ENCODE assay signal across 16 cellular contexts in genomic region chr9:126880947-126881332, GRCh38. TPM values are rescaled to one million over a fixed set of nuclear protein-coding genes. Genes with fewer than 3 reads are reported as not detected.
DNase-seq lines count a peak whose midpoint lies in the region; ATAC-seq and TF ChIP-seq lines count a peak whose summit lies in the region.
"Had no signal": no experiment of that assay in that cellular context is flagged by ENCODE, and none has a peak within 500 bp of the region (broad histone marks: within the 10 kb centered on the region; RNA-seq: fewer than 3 reads in every experiment).

No MANE protein-coding gene starts in this region.

- no peaks in the 10 kb centered on the region for H3K9me2 ChIP-seq in PC-3 (replicated peaks; ENCODE audit: low read length)

- no peak overlapping the region for H2AFZ ChIP-seq in PC-3 (ENCODE audit: low read length)

- H3K9me3 ChIP-seq in right atrium auricular region, result no peaks in the 10 kb centered on the region
- no peaks in the 10 kb centered on the region for H3K9me3 ChIP-seq in PC-3 (ENCODE audit: low read length)
- H3K9me3 ChIP-seq: BLaER1 treated with 17β-estradiol and CSF1 and Interleukin-3, amounts not matched to agents 10 nM and 100 nM had no signal

- no peak overlapping the region for H3K9ac ChIP-seq in PC-3 (ENCODE audit: low read length)
- H3K9ac ChIP-seq: BLaER1 treated with 17β-estradiol and CSF1 and Interleukin-3, amounts not matched to agents 10 nM and 100 nM had no signal

- H3K4me3 ChIP-seq in right atrium auricular region (no peak overlapping the region), dorsolateral prefrontal cortex (peak overlapping the region in 8 of 59 donors; percentile 2 to 23 (median 14)), PC-3 (ENCODE audit: low read length) (no peak overlapping the region)
- H3K4me3 ChIP-seq: BLaER1 treated with 17β-estradiol and CSF1 and Interleukin-3, amounts not matched to agents 10 nM and 100 nM had no signal

- no peaks in the 10 kb centered on the region for H4K20me1 ChIP-seq in PC-3 (ENCODE audit: low read length)

- TF ChIP-seq CTCF in right atrium auricular region (IDR thresholded peaks at IDR 0.05) (no peak), dorsolateral prefrontal cortex (IDR thresholded peaks at IDR 0.05 in 54 of 56, conservative IDR thresholded peaks at IDR 0.05 in 2 of 56; ENCODE audit: low read depth in 1 of 56, partially characterized antibody in 56 of 56) (no peak), GM20000 (IDR thresholded peaks at IDR 0.05; ENCODE audit: extremely low read depth, missing control alignments) (no peak), PC-3 (conservative IDR thresholded peaks at IDR 0.05; ENCODE audit: low read depth, low read length) (no peak)

- DNase-seq in Right ventricle myocardium inferior (ENCODE audit: missing footprints), result no peak
- DNase-seq in right atrium auricular region (ENCODE audit: low spot score), result no peak
- DNase-seq in dorsolateral prefrontal cortex, result peak in 4 of 10 donors; percentile 8 to 48 (median 40)
- DNase-seq in left lobe of liver (ENCODE audit: low spot score), result no peak
- DNase-seq in SKM-1 treated with dmso at 0.1 percent for 144 hours (lab: John Stamatoyannopoulos, UW; ENCODE audit: unreplicated experiment), result no peak
- no peak for DNase-seq in GM20000 (ENCODE audit: low spot score)
- no peak for DNase-seq in PC-3
- DNase-seq in T1000 (lab: John Stamatoyannopoulos, UW), result no peak
- DNase-seq: 8988T, DMS 273 treated with DMSO at 0.1 percent for 48 hours, MM.1S, NCI-H1930, NCI-H2171 treated with DMSO at 0.1 percent for 48 hours, NCI-H774 had no signal

- intact Hi-C loops in Right ventricle myocardium inferior (cut with DNase I) (no loop called here), dorsolateral prefrontal cortex (cut with DNase I) (no loop called here), PC-3 (cut with micrococcal nuclease) (no loop called here)

- peaks cover 9% of the 10 kb centered on the region; the same call in 1 of the 2 replicates for H3K79me2 ChIP-seq in PC-3 (ENCODE audit: low read length)

- H3K4me1 ChIP-seq in right atrium auricular region (peaks cover 0 to 16% of the 10 kb centered on the region in 2 donors), PC-3 (ENCODE audit: insufficient read depth, low read length) (no peaks in the 10 kb centered on the region)

- H3K4me2 ChIP-seq in PC-3 (ENCODE audit: low read length), result no peak overlapping the region
- H3K4me2 ChIP-seq: BLaER1 treated with 17β-estradiol and CSF1 and Interleukin-3, amounts not matched to agents 10 nM and 100 nM had no signal

- H3K27me3 ChIP-seq in right atrium auricular region (no peaks in the 10 kb centered on the region), dorsolateral prefrontal cortex (no peaks in the 10 kb centered on the region), PC-3 (ENCODE audit: low read length) (no peaks in the 10 kb centered on the region)
- H3K27me3 ChIP-seq: BLaER1 treated with 17β-estradiol and CSF1 and Interleukin-3, amounts not matched to agents 10 nM and 100 nM had no signal

- H3K27ac ChIP-seq in right atrium auricular region (no peak overlapping the region), dorsolateral prefrontal cortex (peak overlapping the region in 52 of 59 donors; percentile 8 to 78 (median 62)), PC-3 (ENCODE audit: low read length) (no peak overlapping the region)
- H3K27ac ChIP-seq: BLaER1 treated with 17β-estradiol and CSF1 and Interleukin-3, amounts not matched to agents 10 nM and 100 nM had no signal

- H3K36me3 ChIP-seq in right atrium auricular region (peaks cover 24% of the 10 kb centered on the region), PC-3 (ENCODE audit: low read depth, low read length) (no peaks in the 10 kb centered on the region)

- POLR2A ChIA-PET in PC-3 (lab: Charles Lee; ENCODE audit: unreplicated experiment), result no interaction called here

- no TSS peak for BruUV-seq in PC-3 (replicated peaks; lab: Mats Ljungman, UMichigan)

- no peaks in the 10 kb centered on the region for H3F3A ChIP-seq in PC-3 (ENCODE audit: low read length, unreplicated experiment)

- CTCF ChIA-PET in PC-3 (lab: Charles Lee), result no interaction called here

- ATAC-seq in Right ventricle myocardium inferior, result peak; percentile 62
- peak; percentile 39 for ATAC-seq in left lobe of liver
- ATAC-seq in PC-3, result no peak
- ATAC-seq: HepG2 had no signal

RNA-seq across cellular contexts. Expression of gene ZBTB34, which starts 20.5 kb away (rescaled TPM):
- 6.3 TPM for total RNA-seq in Right ventricle myocardium inferior
- total RNA-seq in right atrium auricular region, result 1 to 10 TPM; 3.5 to 6.2 TPM
- 10 to 100 TPM in 119 of 120 experiments, 1 to 10 TPM in 1; 9.1 to 17.6 (median 13.2) TPM for total RNA-seq in dorsolateral prefrontal cortex
- total RNA-seq in left lobe of liver, result 2.7 TPM
- 1.6 and 1.8 TPM in 2 replicates for total RNA-seq in PC-3 (2014; rRNA removed)

RNA-seq across cellular contexts. Expression of gene RALGPS1, which starts 33.6 kb away (rescaled TPM):
- total RNA-seq in Right ventricle myocardium inferior, result 15.3 TPM
- total RNA-seq in right atrium auricular region, result 10 to 100 TPM in 1 of 2 donors, 1 to 10 TPM in 1; 9.7 to 17.7 TPM
- total RNA-seq in dorsolateral prefrontal cortex, result 10 to 100 TPM; 49.6 to 99.1 (median 71.8) TPM
- total RNA-seq in left lobe of liver, result 3.2 TPM
- total RNA-seq in PC-3 (2014; rRNA removed), result 7.9 and 10.2 TPM in 2 replicates

Comparison
In these comparisons a context has a peak if more than half of its experiments do, and no peak if none do; other contexts are left out.
1. H3K27ac ChIP-seq: peak in dorsolateral prefrontal cortex (52 of 59); none in right atrium auricular region (0 of 2) and PC-3 (single experiment).